Comparison of ENCODE assay signal across 24 cellular contexts in the genomic region with DNA sequence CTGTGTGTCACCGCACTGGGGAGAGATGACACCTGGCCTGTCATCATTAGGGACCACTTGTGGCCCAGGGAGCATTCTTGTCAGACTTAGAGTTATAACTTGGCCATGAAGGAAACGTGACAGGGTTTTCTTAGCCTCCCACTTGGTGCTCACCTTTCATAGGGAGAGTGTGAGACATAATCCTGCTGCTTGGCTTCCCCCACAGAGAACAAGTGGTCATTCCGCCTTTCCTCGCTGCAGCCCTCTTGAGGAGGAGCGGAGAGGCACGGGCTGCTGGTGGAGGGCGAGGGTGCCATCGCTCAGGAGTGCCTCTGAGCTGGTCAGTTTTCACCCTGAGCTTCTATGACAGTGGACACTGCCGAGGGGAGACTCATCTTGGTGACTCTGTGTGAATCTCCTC.
DNase-seq lines count a peak whose midpoint lies in the region; ATAC-seq and TF ChIP-seq lines count a peak whose summit lies in the region.
"Had no signal": no experiment of that assay in that cellular context is flagged by ENCODE, and none has a peak within 500 bp of the region (broad histone marks: within the 10 kb centered on the region; RNA-seq: fewer than 3 reads in every experiment).

No MANE protein-coding gene starts in this region.

- TF ChIP-seq RAD21 in Ishikawa (IDR thresholded peaks at IDR 0.05; ENCODE audit: low read depth), result peak; percentile 12; the same call in 1 of the 2 replicates

- no peak overlapping the region for H3K27ac Mint-ChIP-seq in endodermal cell
- H3K27ac Mint-ChIP-seq in nephron progenitor cell, result peak overlapping the region; percentile 88
- H3K27ac Mint-ChIP-seq: activated CD8-positive, alpha-beta memory T cell treated with anti-CD3 and anti-CD28 coated beads, Interleukin-2, amount 10 ng/mL, durations not matched to agents 7 days and 5 days; CD4-positive, alpha-beta T cell; dendritic cell treated with granulocyte-macrophage colony-stimulating factor and Interleukin-4, amounts not matched to agents 40 ng/mL and 50 ng/mL, for 4 days had no signal

- no peak overlapping the region for H3K9ac ChIP-seq in endodermal cell (ENCODE audit: extremely low read depth, low read length, poor library complexity, severe bottlenecking)

- no peak for ATAC-seq in HG02642 (IDR thresholded peaks at IDR 0.05; ENCODE audit: poor library complexity, unreplicated experiment)
- ATAC-seq: activated CD8-positive, alpha-beta memory T cell treated with anti-CD3 and anti-CD28 coated beads, Interleukin-2, amount 10 ng/mL, durations not matched to agents 7 days and 5 days; GM12878; pancreas had no signal

- H3K9me3 ChIP-seq in endodermal cell (ENCODE audit: control insufficient read depth, low read length) (no peaks in the 10 kb centered on the region), MG63 (no peaks in the 10 kb centered on the region)
- H3K9me3 ChIP-seq: pancreas, right lobe of liver had no signal

- TF ChIP-seq CTCF in C4-2B (conservative IDR thresholded peaks at IDR 0.05) (0 out of 2 replicates have a peak, but pooled peaks have one; percentile 4), endodermal cell (conservative IDR thresholded peaks at IDR 0.05) (peak; percentile 66), nephron progenitor cell (IDR thresholded peaks at IDR 0.05) (no peak)

- H3K4me3 Mint-ChIP-seq in endodermal cell, result no peak overlapping the region
- H3K4me3 Mint-ChIP-seq in nephron progenitor cell, result no peak overlapping the region
- H3K4me3 Mint-ChIP-seq: activated CD8-positive, alpha-beta memory T cell treated with anti-CD3 and anti-CD28 coated beads, Interleukin-2, amount 10 ng/mL, durations not matched to agents 7 days and 5 days; CD4-positive, alpha-beta T cell; dendritic cell treated with granulocyte-macrophage colony-stimulating factor and Interleukin-4, amounts not matched to agents 40 ng/mL and 50 ng/mL, for 4 days had no signal

- H3K27me3 ChIP-seq in endodermal cell (ENCODE audit: control insufficient read depth, insufficient read depth, low read length, poor library complexity, severe bottlenecking) (no peaks in the 10 kb centered on the region), MG63 (no peaks in the 10 kb centered on the region)
- H3K27me3 ChIP-seq: pancreas, right lobe of liver had no signal

- H3K9me3 Mint-ChIP-seq in endodermal cell, result peaks cover 7% of the 10 kb centered on the region
- peaks cover 15% of the 10 kb centered on the region for H3K9me3 Mint-ChIP-seq in nephron progenitor cell
- H3K9me3 Mint-ChIP-seq: CD4-positive, alpha-beta T cell; dendritic cell treated with granulocyte-macrophage colony-stimulating factor and Interleukin-4, amounts not matched to agents 40 ng/mL and 50 ng/mL, for 4 days had no signal

- H3K27me3 Mint-ChIP-seq in endodermal cell (ENCODE audit: insufficient read depth), result no peaks in the 10 kb centered on the region
- H3K27me3 Mint-ChIP-seq in nephron progenitor cell (ENCODE audit: low read depth, poor library complexity), result no peaks in the 10 kb centered on the region
- H3K27me3 Mint-ChIP-seq: activated CD8-positive, alpha-beta memory T cell treated with anti-CD3 and anti-CD28 coated beads, Interleukin-2, amount 10 ng/mL, durations not matched to agents 7 days and 5 days; CD4-positive, alpha-beta T cell; dendritic cell treated with granulocyte-macrophage colony-stimulating factor and Interleukin-4, amounts not matched to agents 40 ng/mL and 50 ng/mL, for 4 days; naive B cell had no signal

- WGBS in endodermal cell (ENCODE audit: insufficient coverage in 1 of 2, insufficient read length in 1 of 2), 2 experiments, result 81% methylated on average over 8 to 9 of the region's 9 CpGs

- H3K4me3 ChIP-seq in endodermal cell (ENCODE audit: low read length) (no peak overlapping the region), MG63 (no peak overlapping the region)
- H3K4me3 ChIP-seq: GM12878, pancreas, right lobe of liver had no signal

- no peak overlapping the region for H3K27ac ChIP-seq in C4-2B
- no peak overlapping the region for H3K27ac ChIP-seq in endodermal cell (ENCODE audit: low read depth, low read length)
- H3K27ac ChIP-seq: epithelial cell of prostate, pancreas, right lobe of liver had no signal

- H3K36me3 Mint-ChIP-seq in endodermal cell (ENCODE audit: low read depth) (no peaks in the 10 kb centered on the region), nephron progenitor cell (ENCODE audit: low read depth) (peaks cover 23% of the 10 kb centered on the region)

- H3K4me1 Mint-ChIP-seq in endodermal cell (peaks cover 19% of the 10 kb centered on the region), nephron progenitor cell (peaks cover 21% of the 10 kb centered on the region)
- H3K4me1 Mint-ChIP-seq: activated CD8-positive, alpha-beta memory T cell treated with anti-CD3 and anti-CD28 coated beads, Interleukin-2, amount 10 ng/mL, durations not matched to agents 7 days and 5 days had no signal

- H3K36me3 ChIP-seq in endodermal cell (ENCODE audit: control insufficient read depth, insufficient read depth, low read length), result peaks cover 4% of the 10 kb centered on the region
- peaks cover 7% of the 10 kb centered on the region; the same call in 1 of the 2 replicates for H3K36me3 ChIP-seq in MG63
- H3K36me3 ChIP-seq: pancreas, right lobe of liver had no signal

- TF ChIP-seq EP300 in Ishikawa (IDR thresholded peaks at IDR 0.05; ENCODE audit: borderline replicate concordance), result no peak

- peaks cover 2% of the 10 kb centered on the region for H3K4me1 ChIP-seq in endodermal cell (ENCODE audit: control insufficient read depth, insufficient read depth, low read length)
- H3K4me1 ChIP-seq: pancreas had no signal

- DNase-seq in endodermal cell, result peak; percentile 82
- DNase-seq in nephron progenitor cell, result no peak
- no peak for DNase-seq in kidney tubule cell (ENCODE audit: low spot score)
- DNase-seq in DMS53 (lab: John Stamatoyannopoulos, UW), result no peak
- no peak for DNase-seq in MG63
- DNase-seq: activated CD4-positive, alpha-beta T cell treated with anti-CD3 and anti-CD28 coated beads for 4 hours; activated CD8-positive, alpha-beta memory T cell treated with anti-CD3 and anti-CD28 coated beads, Interleukin-2, amount 10 ng/mL, durations not matched to agents 7 days and 5 days; activated effector memory CD4-positive, alpha-beta T cell treated with Interleukin-2 at 50 U/mL for 16 hours; CD4-positive, alpha-beta T cell; foreskin fibroblast; naive B cell; NCI-H1417; NCI-H2107; NCI-H510A treated with DMSO at 0.1 percent for 48 hours; pancreas; right lobe of liver; stimulated activated CD4-positive, alpha-beta T cell treated with anti-CD3 and anti-CD28 coated beads, Interleukin-15, amount 100 ng/mL, for 24 hours; SW 1271 had no signal

TF ChIP-seq in Ishikawa, 13 proteins besides CTCF, POLR2A, EP300 and RAD21:
- no peak for TF ChIP-seq TAF1 (IDR thresholded peaks at IDR 0.05; ENCODE audit: low read depth)
